1 cellular context compared by ENCODE assay signal in the genomic region with DNA sequence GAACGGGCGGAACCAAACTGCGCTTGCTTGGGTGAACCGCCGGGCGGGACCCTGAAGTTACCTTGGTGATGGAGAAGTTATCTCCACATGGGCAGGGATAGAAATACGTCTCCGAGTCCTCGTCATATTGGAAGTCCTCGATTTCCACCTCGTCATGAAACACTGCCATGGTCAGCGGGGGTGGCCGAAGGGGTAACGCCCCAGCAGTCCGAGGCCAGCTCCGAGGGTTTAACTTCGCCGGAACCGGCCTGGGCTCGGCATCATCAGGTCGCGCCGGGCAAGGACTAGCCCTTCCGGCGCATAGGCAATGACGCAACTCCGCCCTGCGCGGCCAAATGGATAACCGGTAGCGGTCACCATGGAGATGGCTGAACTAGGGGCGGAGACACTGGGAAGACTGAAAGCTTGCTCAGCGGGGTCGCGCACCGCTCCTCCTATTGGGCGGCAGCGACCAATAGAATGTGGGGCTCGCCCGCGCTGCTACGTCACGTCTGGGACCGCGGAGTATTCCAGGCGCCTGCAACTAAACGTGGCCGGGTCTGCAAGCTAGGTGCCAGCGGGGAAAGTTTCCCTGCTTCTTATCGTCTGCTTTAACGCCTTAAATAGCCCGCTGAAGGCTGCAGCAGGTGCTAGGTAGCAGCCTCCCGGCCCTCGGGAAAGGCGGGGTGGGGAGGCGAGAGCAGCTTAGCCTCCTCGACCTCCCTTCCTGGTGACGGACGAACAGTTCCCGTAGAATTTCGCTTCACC.
TF ChIP-seq lines count a peak whose summit lies in the region.

A gene (minus strand): TSS at position 236 of the 747 bp plus-strand sequence. CDS start 67 bp downstream, at position 169.
A gene with protein sequence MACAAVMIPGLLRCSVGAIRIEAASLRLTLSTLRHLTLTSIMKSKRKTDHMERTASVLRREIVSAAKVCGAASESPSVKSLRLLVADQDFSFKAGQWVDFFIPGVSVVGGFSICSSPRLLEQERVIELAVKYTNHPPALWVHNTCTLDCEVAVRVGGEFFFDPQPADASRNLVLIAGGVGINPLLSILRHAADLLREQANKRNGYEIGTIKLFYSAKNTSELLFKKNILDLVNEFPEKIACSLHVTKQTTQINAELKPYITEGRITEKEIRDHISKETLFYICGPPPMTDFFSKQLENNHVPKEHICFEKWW (plus strand): TSS at position 505 of the 747 bp plus-strand sequence. CDS start 5,741 bp downstream, outside the sequence.

TF ChIP-seq in SK-N-SH, 30 proteins besides CTCF, POLR2A, EP300 and RAD21 (continued from another document):
- TF ChIP-seq, protein P1, sequence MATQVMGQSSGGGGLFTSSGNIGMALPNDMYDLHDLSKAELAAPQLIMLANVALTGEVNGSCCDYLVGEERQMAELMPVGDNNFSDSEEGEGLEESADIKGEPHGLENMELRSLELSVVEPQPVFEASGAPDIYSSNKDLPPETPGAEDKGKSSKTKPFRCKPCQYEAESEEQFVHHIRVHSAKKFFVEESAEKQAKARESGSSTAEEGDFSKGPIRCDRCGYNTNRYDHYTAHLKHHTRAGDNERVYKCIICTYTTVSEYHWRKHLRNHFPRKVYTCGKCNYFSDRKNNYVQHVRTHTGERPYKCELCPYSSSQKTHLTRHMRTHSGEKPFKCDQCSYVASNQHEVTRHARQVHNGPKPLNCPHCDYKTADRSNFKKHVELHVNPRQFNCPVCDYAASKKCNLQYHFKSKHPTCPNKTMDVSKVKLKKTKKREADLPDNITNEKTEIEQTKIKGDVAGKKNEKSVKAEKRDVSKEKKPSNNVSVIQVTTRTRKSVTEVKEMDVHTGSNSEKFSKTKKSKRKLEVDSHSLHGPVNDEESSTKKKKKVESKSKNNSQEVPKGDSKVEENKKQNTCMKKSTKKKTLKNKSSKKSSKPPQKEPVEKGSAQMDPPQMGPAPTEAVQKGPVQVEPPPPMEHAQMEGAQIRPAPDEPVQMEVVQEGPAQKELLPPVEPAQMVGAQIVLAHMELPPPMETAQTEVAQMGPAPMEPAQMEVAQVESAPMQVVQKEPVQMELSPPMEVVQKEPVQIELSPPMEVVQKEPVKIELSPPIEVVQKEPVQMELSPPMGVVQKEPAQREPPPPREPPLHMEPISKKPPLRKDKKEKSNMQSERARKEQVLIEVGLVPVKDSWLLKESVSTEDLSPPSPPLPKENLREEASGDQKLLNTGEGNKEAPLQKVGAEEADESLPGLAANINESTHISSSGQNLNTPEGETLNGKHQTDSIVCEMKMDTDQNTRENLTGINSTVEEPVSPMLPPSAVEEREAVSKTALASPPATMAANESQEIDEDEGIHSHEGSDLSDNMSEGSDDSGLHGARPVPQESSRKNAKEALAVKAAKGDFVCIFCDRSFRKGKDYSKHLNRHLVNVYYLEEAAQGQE (IDR thresholded peaks at IDR 0.05; ENCODE audit: low read depth, low read length) = no peak
- no peak for TF ChIP-seq FOXJ3 (CRISPR knock-in tag; IDR thresholded peaks at IDR 0.05)
- no peak for TF ChIP-seq FOXM1 (IDR thresholded peaks at IDR 0.05; ENCODE audit: low read depth)
- peak; percentile 62; the same call in 1 of the 2 replicates for TF ChIP-seq YY1 (IDR thresholded peaks at IDR 0.05; ENCODE audit: low read depth)
- no peak for TF ChIP-seq GATA2 (CRISPR knock-in tag; IDR thresholded peaks at IDR 0.05)
- no peak for TF ChIP-seq RXRA (IDR thresholded peaks at IDR 0.05; ENCODE audit: borderline replicate concordance, low read depth)
- TF ChIP-seq, protein P2, sequence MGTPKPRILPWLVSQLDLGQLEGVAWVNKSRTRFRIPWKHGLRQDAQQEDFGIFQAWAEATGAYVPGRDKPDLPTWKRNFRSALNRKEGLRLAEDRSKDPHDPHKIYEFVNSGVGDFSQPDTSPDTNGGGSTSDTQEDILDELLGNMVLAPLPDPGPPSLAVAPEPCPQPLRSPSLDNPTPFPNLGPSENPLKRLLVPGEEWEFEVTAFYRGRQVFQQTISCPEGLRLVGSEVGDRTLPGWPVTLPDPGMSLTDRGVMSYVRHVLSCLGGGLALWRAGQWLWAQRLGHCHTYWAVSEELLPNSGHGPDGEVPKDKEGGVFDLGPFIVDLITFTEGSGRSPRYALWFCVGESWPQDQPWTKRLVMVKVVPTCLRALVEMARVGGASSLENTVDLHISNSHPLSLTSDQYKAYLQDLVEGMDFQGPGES (IDR thresholded peaks at IDR 0.05; ENCODE audit: low read depth, low read length) = no peak; the same call in 1 of the 2 replicates
- TF ChIP-seq RFX5 (IDR thresholded peaks at IDR 0.05; ENCODE audit: low read length) = peak; percentile 88
- TF ChIP-seq CHD2 (IDR thresholded peaks at IDR 0.05; ENCODE audit: low read length, partially characterized antibody) = peak; percentile 79
- TF ChIP-seq, protein P3, sequence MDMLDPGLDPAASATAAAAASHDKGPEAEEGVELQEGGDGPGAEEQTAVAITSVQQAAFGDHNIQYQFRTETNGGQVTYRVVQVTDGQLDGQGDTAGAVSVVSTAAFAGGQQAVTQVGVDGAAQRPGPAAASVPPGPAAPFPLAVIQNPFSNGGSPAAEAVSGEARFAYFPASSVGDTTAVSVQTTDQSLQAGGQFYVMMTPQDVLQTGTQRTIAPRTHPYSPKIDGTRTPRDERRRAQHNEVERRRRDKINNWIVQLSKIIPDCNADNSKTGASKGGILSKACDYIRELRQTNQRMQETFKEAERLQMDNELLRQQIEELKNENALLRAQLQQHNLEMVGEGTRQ (IDR thresholded peaks at IDR 0.05; ENCODE audit: borderline replicate concordance, low read depth, low read length) = no peak
- peak; percentile 43; the same call in 1 of the 2 replicates for TF ChIP-seq TAF1 (IDR thresholded peaks at IDR 0.05; ENCODE audit: borderline replicate concordance, low read depth, low read length)
- TF ChIP-seq FOSL2 (IDR thresholded peaks at IDR 0.05; ENCODE audit: borderline replicate concordance, low read depth) = no peak
- no peak for TF ChIP-seq SMC3 (IDR thresholded peaks at IDR 0.05; ENCODE audit: low read depth, low read length)
- TF ChIP-seq EZH2phosphoT487 (IDR thresholded peaks at IDR 0.05; ENCODE audit: borderline replicate concordance, low read depth) = no peak
- peak; percentile 87 for TF ChIP-seq POLR2AphosphoS5 (IDR thresholded peaks at IDR 0.05; ENCODE audit: low read depth, low read length)
- peak; percentile 96 for TF ChIP-seq MXI1 (IDR thresholded peaks at IDR 0.05; ENCODE audit: low read depth, low read length)
- TF ChIP-seq SIN3A (IDR thresholded peaks at IDR 0.05; ENCODE audit: borderline replicate concordance, low read depth, low read length) = peak; percentile 79; the same call in 1 of the 2 replicates
- TF ChIP-seq JUND (IDR thresholded peaks at IDR 0.05) = no peak
- TF ChIP-seq, protein P4, sequence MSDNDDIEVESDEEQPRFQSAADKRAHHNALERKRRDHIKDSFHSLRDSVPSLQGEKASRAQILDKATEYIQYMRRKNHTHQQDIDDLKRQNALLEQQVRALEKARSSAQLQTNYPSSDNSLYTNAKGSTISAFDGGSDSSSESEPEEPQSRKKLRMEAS (IDR thresholded peaks at IDR 0.05; ENCODE audit: low read depth) = peak; percentile 85
- TF ChIP-seq, protein P5, sequence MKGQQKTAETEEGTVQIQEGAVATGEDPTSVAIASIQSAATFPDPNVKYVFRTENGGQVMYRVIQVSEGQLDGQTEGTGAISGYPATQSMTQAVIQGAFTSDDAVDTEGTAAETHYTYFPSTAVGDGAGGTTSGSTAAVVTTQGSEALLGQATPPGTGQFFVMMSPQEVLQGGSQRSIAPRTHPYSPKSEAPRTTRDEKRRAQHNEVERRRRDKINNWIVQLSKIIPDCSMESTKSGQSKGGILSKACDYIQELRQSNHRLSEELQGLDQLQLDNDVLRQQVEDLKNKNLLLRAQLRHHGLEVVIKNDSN (IDR thresholded peaks at IDR 0.05; ENCODE audit: borderline replicate concordance, low read depth) = no peak
- no peak for TF ChIP-seq MEF2A (IDR thresholded peaks at IDR 0.05; ENCODE audit: borderline replicate concordance, low read depth)
